In the genomic region with DNA sequence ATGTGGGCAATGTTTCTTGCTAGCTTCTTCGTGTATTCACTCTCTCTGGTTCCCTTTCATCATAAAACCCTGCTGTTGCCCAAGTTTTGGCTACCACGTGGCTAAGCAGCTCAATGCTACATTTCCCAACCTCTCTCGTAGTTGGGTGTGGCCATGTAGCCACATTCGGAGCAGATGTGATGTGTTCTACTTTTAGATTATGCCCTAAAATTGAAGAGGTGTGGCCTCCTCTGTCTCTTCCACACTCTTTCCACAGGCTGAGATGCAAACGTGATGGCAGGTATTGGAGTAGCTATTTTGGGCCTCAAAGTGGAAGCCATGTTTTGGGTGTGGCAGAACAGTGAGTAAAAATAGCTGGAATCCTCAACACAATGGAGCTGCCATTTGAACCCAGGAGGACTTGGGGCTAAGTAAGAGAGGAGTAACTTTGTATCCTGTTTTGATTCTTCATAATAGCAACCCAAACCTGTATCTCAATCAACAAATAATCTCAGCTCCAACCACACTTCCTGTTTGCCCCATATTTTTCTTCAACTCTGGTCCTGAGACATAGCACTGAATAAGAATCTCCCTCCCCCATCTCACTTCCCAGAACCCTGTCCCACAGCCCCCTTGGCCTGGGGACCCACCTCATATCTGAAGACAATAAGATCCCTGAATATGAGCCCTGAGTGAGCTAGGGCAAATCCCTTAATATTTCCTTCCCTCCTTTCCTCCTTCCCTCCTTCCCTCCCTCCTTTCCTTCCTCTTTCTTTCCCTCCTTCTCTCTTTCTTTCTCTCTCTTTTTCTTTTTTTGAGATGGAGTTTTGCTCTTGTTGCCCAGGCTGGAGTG, we compare ENCODE assay signal across 7 cellular contexts. TPM values are rescaled to one million over a fixed set of nuclear protein-coding genes. Genes with fewer than 3 reads are reported as not detected.
DNase-seq lines count a peak whose midpoint lies in the region; ATAC-seq and TF ChIP-seq lines count a peak whose summit lies in the region.
"Had no signal": no experiment of that assay in that cellular context is flagged by ENCODE, and none has a peak within 500 bp of the region (broad histone marks: within the 10 kb centered on the region; RNA-seq: fewer than 3 reads in every experiment).

No MANE protein-coding gene starts in this region.

- H3K36me3 Mint-ChIP-seq in naive thymus-derived CD8-positive, alpha-beta T cell: peaks cover 0 to 4% (median 2%) of the 10 kb centered on the region in 3 donors

- DNase-seq in HFF-Myc (ENCODE audit: extremely low read depth, low read depth) (peak; percentile 31), adrenal gland (peak in 6 of 7 donors; percentile 46 to 77 (median 76)), NCI-H526 (lab: John Stamatoyannopoulos, UW) (no peak)
- DNase-seq in naive thymus-derived CD8-positive, alpha-beta T cell: peak in 3 of 10 donors; percentile 28 to 58 (median 45)
- DNase-seq: NCI-H2227 treated with DMSO at 0.1 percent for 48 hours had no signal

- WGBS in adrenal gland, 4 donors: 54 to 78% (median 59%) methylated on average over 5 of the region's 5 CpGs

- peak overlapping the region in 9 of 10 donors; percentile 3 to 79 (median 60) for H3K4me3 Mint-ChIP-seq in naive thymus-derived CD8-positive, alpha-beta T cell

- H3K9me3 ChIP-seq in adrenal gland (replicated peaks in 1 of 3): no peaks in the 10 kb centered on the region

- H3K4me1 ChIP-seq in adrenal gland (replicated peaks in 1 of 2): peaks cover 31 to 47% of the 10 kb centered on the region in 2 donors

- intact Hi-C loops in adrenal gland (cut with DNase I): no loop called here

- H3K4me3 ChIP-seq in HFF-Myc (replicated peaks; ENCODE audit: low read depth, low read length) (no peak overlapping the region), adrenal gland (no peak overlapping the region)

- peak overlapping the region; percentile 75 to 97 (median 94) for H3K27ac Mint-ChIP-seq in naive thymus-derived CD8-positive, alpha-beta T cell

- TF ChIP-seq CTCF in HFF-Myc (IDR thresholded peaks at IDR 0.05; ENCODE audit: low read depth, low read length, missing control alignments) (no peak), adrenal gland (IDR thresholded peaks at IDR 0.05) (no peak)

- H3K27me3 ChIP-seq in adrenal gland: no peaks in the 10 kb centered on the region

- peaks cover 21 to 43% (median 35%) of the 10 kb centered on the region in 4 donors for H3K4me1 Mint-ChIP-seq in naive thymus-derived CD8-positive, alpha-beta T cell

- no peak for TF ChIP-seq POLR2A in adrenal gland (IDR thresholded peaks at IDR 0.05)

- POLR2A ChIA-PET in naive thymus-derived CD8-positive, alpha-beta T cell (lab: Charles Lee): interaction anchor here (0.6 to 3.2 kb wide), 6 partner anchors 8 to 72 kb away, joined by 3 to 44 read pairs (median 4); a partner anchor contains a TSS

- peak; percentile 81 to 82 for ATAC-seq in naive thymus-derived CD8-positive, alpha-beta T cell
- ATAC-seq in GM21423 (IDR thresholded peaks at IDR 0.05; ENCODE audit: unreplicated experiment) (no peak), GM19328 (IDR thresholded peaks at IDR 0.05; ENCODE audit: unreplicated experiment) (no peak)

- H3K36me3 ChIP-seq in adrenal gland (replicated peaks in 1 of 2): no peaks in the 10 kb centered on the region

- H3K27me3 Mint-ChIP-seq in naive thymus-derived CD8-positive, alpha-beta T cell: no peaks in the 10 kb centered on the region

- no peaks in the 10 kb centered on the region for H3K9me3 Mint-ChIP-seq in naive thymus-derived CD8-positive, alpha-beta T cell

- H3K27ac ChIP-seq in adrenal gland: peak overlapping the region in 3 of 5 donors; percentile 27 to 60 (median 38)

RNA-seq across cellular contexts. Expression of a gene that starts 4.0 kb away (rescaled TPM):
- total RNA-seq in adrenal gland: 100 to 1,000 TPM in 6 of 8 donors, 10 to 100 TPM in 2; 63.4 to 746 (median 226) TPM
- polyA plus RNA-seq in adrenal gland: 100 to 1,000 TPM; 123 to 317 (median 305) TPM
- total RNA-seq in naive thymus-derived CD8-positive, alpha-beta T cell: under 1 TPM in 1 of 2 experiments, not detected in 1; 0.05 TPM
- not detected for polyA plus RNA-seq in naive thymus-derived CD8-positive, alpha-beta T cell

RNA-seq across cellular contexts. Expression of a gene that starts 19.0 kb away (rescaled TPM):
- 10 to 100 TPM; 24.1 to 64.1 (median 29.9) TPM for total RNA-seq in adrenal gland
- 100 to 1,000 TPM in 1 of 3 donors, 10 to 100 TPM in 2; 18.4 to 118 (median 81.1) TPM for polyA plus RNA-seq in adrenal gland
- total RNA-seq in naive thymus-derived CD8-positive, alpha-beta T cell: 10 to 100 TPM; 68.3 to 73.0 TPM
- polyA plus RNA-seq in naive thymus-derived CD8-positive, alpha-beta T cell: 10 to 100 TPM; 48.3 to 71.7 (median 50.4) TPM

RNA-seq across cellular contexts. Expression of a gene that starts 28.1 kb away (rescaled TPM):
- total RNA-seq in adrenal gland: 1 to 10 TPM in 1 of 8 donors, under 1 TPM in 2, not detected in 5; 0.29 to 1.7 (median 0.32) TPM
- polyA plus RNA-seq in adrenal gland: 1 to 10 TPM in 1 of 3 donors, under 1 TPM in 1, not detected in 1; 0.17 to 2.1 TPM
- not detected for total RNA-seq in naive thymus-derived CD8-positive, alpha-beta T cell
- not detected for polyA plus RNA-seq in naive thymus-derived CD8-positive, alpha-beta T cell

RNA-seq across cellular contexts. Expression of a gene that starts 40.3 kb away (rescaled TPM):
- 1 to 10 TPM; 1.9 to 4.6 (median 2.5) TPM for total RNA-seq in adrenal gland
- polyA plus RNA-seq in adrenal gland: 10 to 100 TPM in 1 of 3 donors, 1 to 10 TPM in 1, under 1 TPM in 1; 0.99 to 18.2 (median 5.8) TPM
- 1 to 10 TPM; 7.6 to 9.0 TPM for total RNA-seq in naive thymus-derived CD8-positive, alpha-beta T cell
- polyA plus RNA-seq in naive thymus-derived CD8-positive, alpha-beta T cell: 1 to 10 TPM in 1 of 3 donors, under 1 TPM in 2; 0.38 to 1.1 (median 0.76) TPM

RNA-seq across cellular contexts. Expression of a gene that starts 42.9 kb away (rescaled TPM):
- total RNA-seq in adrenal gland: 10 to 100 TPM; 25.6 to 78.0 (median 45.5) TPM
- 10 to 100 TPM; 19.0 to 25.9 (median 19.4) TPM for polyA plus RNA-seq in adrenal gland
- 10 to 100 TPM; 71.0 to 79.6 TPM for total RNA-seq in naive thymus-derived CD8-positive, alpha-beta T cell
- polyA plus RNA-seq in naive thymus-derived CD8-positive, alpha-beta T cell: 10 to 100 TPM; 16.2 to 27.2 (median 17.2) TPM

Comparison
In these comparisons a context has a peak if more than half of its experiments do, and no peak if none do; other contexts are left out.
1. DNase-seq: peak in HFF-Myc (single experiment) and adrenal gland (6 of 7); none in NCI-H526 (0 of 2).
2. ATAC-seq: peak in naive thymus-derived CD8-positive, alpha-beta T cell (2 of 2); none in GM21423 (single experiment) and GM19328 (single experiment).
3. RNA of a gene that starts 4.0 kb away (total RNA-seq): 63.4 to 746 TPM in adrenal gland; 0.05 TPM in naive thymus-derived CD8-positive, alpha-beta T cell; every median in the first group is over 10 times any median in the second.